31 cellular contexts compared by ENCODE assay signal in genomic region chr2:240187989-240188590, GRCh38. TPM values are rescaled to one million over a fixed set of nuclear protein-coding genes. Genes with fewer than 3 reads are reported as not detected.
"Had no signal": no experiment of that assay in that cellular context is flagged by ENCODE, and none has a peak within 500 bp of the region (broad histone marks: within the 10 kb centered on the region; RNA-seq: fewer than 3 reads in every experiment).

No MANE protein-coding gene starts in this region.

- H3K9me3 ChIP-seq: body of pancreas had no signal

- H3K9me3 Mint-ChIP-seq: activated CD4-positive, alpha-beta memory T cell treated with anti-CD3 and anti-CD28 coated beads, Interleukin-2, amount 10 ng/mL, durations not matched to agents 7 days and 5 days; central memory CD8-positive, alpha-beta T cell had no signal

- H3K4me1 ChIP-seq: body of pancreas had no signal

- H3K27ac ChIP-seq: body of pancreas, SK-N-MC, VCaP had no signal

- H3K4me3 Mint-ChIP-seq: activated CD4-positive, alpha-beta memory T cell treated with anti-CD3 and anti-CD28 coated beads, Interleukin-2, amount 10 ng/mL, durations not matched to agents 7 days and 5 days; activated CD4-positive, alpha-beta T cell treated with anti-CD3 and anti-CD28 coated beads for 36 hours; activated naive CD4-positive, alpha-beta T cell treated with anti-CD3 and anti-CD28 coated beads, Interleukin-2, amount 50 U/mL, for 24 hours; activated T-cell treated with anti-CD3 and anti-CD28 coated beads, Interleukin-2, amount 50 U/mL, for 72 hours; central memory CD8-positive, alpha-beta T cell; T-cell had no signal

- H3K27ac Mint-ChIP-seq: activated CD4-positive, alpha-beta memory T cell treated with anti-CD3 and anti-CD28 coated beads, Interleukin-2, amount 10 ng/mL, durations not matched to agents 7 days and 5 days; activated CD4-positive, alpha-beta T cell treated with anti-CD3 and anti-CD28 coated beads for 36 hours; activated naive CD4-positive, alpha-beta T cell treated with anti-CD3 and anti-CD28 coated beads, Interleukin-2, amount 50 U/mL, for 24 hours; activated T-cell treated with anti-CD3 and anti-CD28 coated beads, Interleukin-2, amount 50 U/mL, for 72 hours; activated T-helper 2 cell treated with anti-CD3 and anti-CD28 coated beads, Interferon-gamma antibody, Interleukin-2, Interleukin-4, amounts not matched to agents 10 μg/mL and 5 μg/mL and 100 μg/mL, durations not matched to agents 14 hours and 24 hours and 36 hours; T-cell had no signal

- ATAC-seq: activated CD4-positive, alpha-beta T cell treated with anti-CD3 and anti-CD28 coated beads for 36 hours; activated T-cell treated with anti-CD3 and anti-CD28 coated beads, Interleukin-2, amount 50 U/mL, for 72 hours; body of pancreas; K562; Right ventricle myocardium inferior; T-cell had no signal

- H3K4me1 Mint-ChIP-seq: activated CD4-positive, alpha-beta memory T cell treated with anti-CD3 and anti-CD28 coated beads, Interleukin-2, amount 10 ng/mL, durations not matched to agents 7 days and 5 days; activated CD4-positive, alpha-beta T cell treated with anti-CD3 and anti-CD28 coated beads for 36 hours; activated naive CD4-positive, alpha-beta T cell treated with anti-CD3 and anti-CD28 coated beads, Interleukin-2, amount 50 U/mL, for 24 hours; central memory CD8-positive, alpha-beta T cell; T-cell had no signal

- H3K27me3 ChIP-seq: body of pancreas had no signal

- H3K4me3 ChIP-seq: body of pancreas, K562, SK-N-MC had no signal

- FAIRE-seq: bronchial epithelial cell, K562 had no signal

- DNase-seq: activated CD4-positive, alpha-beta memory T cell treated with anti-CD3 and anti-CD28 coated beads, Interleukin-2, amount 10 ng/mL, durations not matched to agents 7 days and 5 days; activated CD4-positive, alpha-beta T cell treated with anti-CD3 and anti-CD28 coated beads for 36 hours; activated CD4-positive, alpha-beta T cell treated with anti-CD3 and anti-CD28 coated beads, Interleukin-2, amount 50 U/mL, for 1 hour; activated CD4-positive, CD25-positive, alpha-beta regulatory T cell; activated naive CD4-positive, alpha-beta T cell; activated T-cell treated with anti-CD3 and anti-CD28 coated beads for 4 hours; activated T-cell treated with anti-CD3 and anti-CD28 coated beads, Interleukin-2, amount 50 U/mL, for 72 hours; body of pancreas; Karpas-422; NCI-H1417; NCI-H1930; NCI-H2107; NCI-H2171 treated with DMSO at 0.1 percent for 48 hours; NCI-H345; NCI-H510A; NCI-H526 treated with DMSO at 0.1 percent for 48 hours; NCI-H82; T-cell; T-helper 2 cell; T1000 had no signal

- H3K36me3 Mint-ChIP-seq: activated naive CD4-positive, alpha-beta T cell treated with anti-CD3 and anti-CD28 coated beads, Interleukin-2, amount 50 U/mL, for 24 hours; T-cell had no signal

RNA-seq across cellular contexts. Expression of gene OTOS, which starts 47.6 kb away (rescaled TPM):
- total RNA-seq: activated CD4-positive, alpha-beta memory T cell treated with anti-CD3 and anti-CD28 coated beads, Interleukin-2, amount 10 ng/mL, durations not matched to agents 7 days and 5 days; activated CD4-positive, alpha-beta T cell treated with anti-CD3 and anti-CD28 coated beads for 36 hours; activated CD8-positive, alpha-beta memory T cell treated with anti-CD3 and anti-CD28 coated beads for 36 hours; activated T-cell treated with anti-CD3 and anti-CD28 coated beads, Interleukin-2, amount 50 U/mL, for 72 hours; activated T-helper 2 cell treated with anti-CD3 and anti-CD28 coated beads, Interferon-gamma antibody, Interleukin-2, Interleukin-4, amounts not matched to agents 10 μg/mL and 5 μg/mL and 100 μg/mL, durations not matched to agents 14 hours and 24 hours and 36 hours; aorta; body of pancreas; bronchial epithelial cell; K562; OCI-LY7; Right ventricle myocardium inferior; T-cell had no signal
- polyA plus RNA-seq: aorta, K562 had no signal
